ENCODE assay signal across 10 cellular contexts in the genomic region with DNA sequence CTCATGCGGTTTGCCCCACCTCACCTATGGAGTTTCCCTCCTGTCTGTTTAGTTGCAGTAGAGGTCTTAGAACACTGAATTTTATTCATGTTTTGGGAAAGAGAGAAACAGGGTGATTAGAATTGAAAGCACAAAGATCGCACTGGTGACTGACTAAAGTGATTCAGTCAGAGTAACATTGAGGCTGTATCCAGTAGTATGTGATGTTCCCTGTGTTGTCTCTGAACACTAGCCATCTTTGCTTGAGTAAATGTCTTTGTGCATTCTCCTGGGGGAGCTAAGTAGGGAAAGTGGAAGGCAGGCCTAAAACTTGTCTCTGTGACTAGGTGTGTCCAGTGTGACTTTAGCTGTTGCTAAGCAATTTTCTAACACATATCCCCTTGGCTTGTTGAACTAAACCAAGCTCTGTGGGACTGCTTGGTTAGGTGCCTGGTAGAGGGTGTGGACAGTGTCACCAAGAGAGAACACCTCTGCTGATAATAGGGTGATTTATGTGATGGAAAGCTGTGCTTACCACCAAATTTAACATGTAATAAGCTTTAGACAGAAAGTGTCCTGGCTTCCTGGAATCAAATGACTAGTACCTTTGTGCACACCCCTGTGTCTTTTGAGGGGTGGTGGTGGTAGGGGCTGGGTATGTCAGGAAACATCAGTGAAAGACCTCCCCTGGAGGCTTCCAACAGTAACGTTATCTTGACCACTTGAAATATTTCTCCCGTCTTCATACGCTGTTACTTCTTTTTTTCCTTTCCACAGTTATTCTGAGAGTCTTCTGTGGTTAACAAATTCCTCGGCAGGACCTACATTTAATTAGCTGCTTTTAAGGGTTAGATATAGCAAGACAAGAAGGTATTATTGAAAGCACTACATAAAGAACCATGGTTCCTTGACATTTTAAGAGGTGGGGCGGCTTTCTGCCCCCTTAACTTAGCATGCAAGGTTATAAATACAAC. TPM values are rescaled to one million over a fixed set of nuclear protein-coding genes. Genes with fewer than 3 reads are reported as not detected.
DNase-seq lines count a peak whose midpoint lies in the region; ATAC-seq and TF ChIP-seq lines count a peak whose summit lies in the region.
"Had no signal": no experiment of that assay in that cellular context is flagged by ENCODE, and none has a peak within 500 bp of the region (broad histone marks: within the 10 kb centered on the region; RNA-seq: fewer than 3 reads in every experiment).

No MANE protein-coding gene starts in this region.

- no peak for TF ChIP-seq POLR2A in adrenal gland (IDR thresholded peaks at IDR 0.05)

- H3K36me3 Mint-ChIP-seq in naive thymus-derived CD4-positive, alpha-beta T cell = peaks cover 31 to 60% (median 41%) of the 10 kb centered on the region in 5 donors

- intact Hi-C loops in naive thymus-derived CD4-positive, alpha-beta T cell (cut with micrococcal nuclease) = no loop called here
- intact Hi-C loops in adrenal gland (cut with DNase I) = no loop called here

- CTCF ChIA-PET in naive thymus-derived CD4-positive, alpha-beta T cell (lab: Charles Lee) = interaction anchor here (1.2 to 2.2 kb wide), 2 partner anchors 14 kb away, joined by 5 read pairs; no protein-coding TSS in a partner anchor

- H3K4me1 ChIP-seq in BLaER1 treated with 17β-estradiol and CSF1 and Interleukin-3, amounts not matched to agents 10 nM and 100 nM = peaks cover 9 to 27% (median 20%) of the 10 kb centered on the region in 10 experiments; a peak in 19 of 20 replicates
- H3K4me1 ChIP-seq in RWPE2 (ENCODE audit: insufficient read depth, poor library complexity, severe bottlenecking) (peaks cover 16% of the 10 kb centered on the region), adrenal gland (replicated peaks in 1 of 2) (peaks cover 0 to 17% of the 10 kb centered on the region in 2 donors)
- H3K4me1 ChIP-seq in naive thymus-derived CD4-positive, alpha-beta T cell (ENCODE audit: control insufficient read depth in 2 of 2, insufficient read depth in 2 of 2, low read length in 2 of 2) = no peaks in the 10 kb centered on the region

- no peaks in the 10 kb centered on the region for H3K27me3 ChIP-seq in BLaER1 treated with 17β-estradiol and CSF1 and Interleukin-3, amounts not matched to agents 10 nM and 100 nM
- H3K27me3 ChIP-seq in RWPE2 (ENCODE audit: insufficient read depth, poor library complexity, severe bottlenecking) (no peaks in the 10 kb centered on the region), adrenal gland (no peaks in the 10 kb centered on the region)
- H3K27me3 ChIP-seq in naive thymus-derived CD4-positive, alpha-beta T cell (ENCODE audit: control insufficient read depth in 2 of 2, insufficient read depth in 2 of 2, low read length in 2 of 2) = no peaks in the 10 kb centered on the region

- peaks cover 19 to 74% (median 63%) of the 10 kb centered on the region in 7 donors for H3K4me1 Mint-ChIP-seq in naive thymus-derived CD4-positive, alpha-beta T cell

- H3K27ac Mint-ChIP-seq in naive thymus-derived CD4-positive, alpha-beta T cell = peak overlapping the region; percentile 3 to 74 (median 37)
- H3K27ac Mint-ChIP-seq: activated CD8-positive, alpha-beta memory T cell treated with anti-CD3 and anti-CD28 coated beads, Interleukin-2, amount 10 ng/mL, durations not matched to agents 7 days and 5 days had no signal

- ATAC-seq in RWPE2 (ENCODE audit: low read depth) = no peak
- ATAC-seq in esophagus mucosa = peak; percentile 49
- ATAC-seq in naive thymus-derived CD4-positive, alpha-beta T cell = no peak
- ATAC-seq in HG03565 (IDR thresholded peaks at IDR 0.05; ENCODE audit: unreplicated experiment) = no peak
- ATAC-seq: activated CD8-positive, alpha-beta memory T cell treated with anti-CD3 and anti-CD28 coated beads, Interleukin-2, amount 10 ng/mL, durations not matched to agents 7 days and 5 days had no signal

- peaks cover 0 to 60% (median 7%) of the 10 kb centered on the region in 11 experiments; a peak in 9 of 22 replicates for H4K20me1 ChIP-seq in BLaER1 treated with 17β-estradiol and CSF1 and Interleukin-3, amounts not matched to agents 10 nM and 100 nM

- peak overlapping the region in 9 of 11 experiments; percentile 28 to 76 (median 63); a peak in 17 of 22 replicates for H3K4me2 ChIP-seq in BLaER1 treated with 17β-estradiol and CSF1 and Interleukin-3, amounts not matched to agents 10 nM and 100 nM

- H3K27ac ChIP-seq in BLaER1 treated with 17β-estradiol and CSF1 and Interleukin-3, amounts not matched to agents 10 nM and 100 nM = peak overlapping the region in 5 of 11 experiments; percentile 3 to 22 (median 8); a peak in 3 of 22 replicates
- H3K27ac ChIP-seq in RWPE2 (ENCODE audit: poor library complexity, severe bottlenecking) = peak overlapping the region; percentile 36
- no peak overlapping the region for H3K27ac ChIP-seq in naive thymus-derived CD4-positive, alpha-beta T cell (ENCODE audit: low read depth, low read length)
- H3K27ac ChIP-seq in adrenal gland = no peak overlapping the region

- peaks cover 50 to 92% (median 65%) of the 10 kb centered on the region in 11 experiments for H3K36me3 ChIP-seq in BLaER1 treated with 17β-estradiol and CSF1 and Interleukin-3, amounts not matched to agents 10 nM and 100 nM
- H3K36me3 ChIP-seq in RWPE2 (ENCODE audit: low read depth) (peaks cover 62% of the 10 kb centered on the region), adrenal gland (replicated peaks in 1 of 2) (peaks cover 0 to 5% of the 10 kb centered on the region in 2 donors)
- H3K36me3 ChIP-seq in naive thymus-derived CD4-positive, alpha-beta T cell (ENCODE audit: control insufficient read depth in 2 of 3, insufficient read depth in 3 of 3, low read length in 3 of 3) = peaks cover 0 to 14% (median 0%) of the 10 kb centered on the region in 3 experiments

- POLR2A ChIA-PET in naive thymus-derived CD4-positive, alpha-beta T cell (lab: Charles Lee) = no interaction called here

- H3K27me3 Mint-ChIP-seq in naive thymus-derived CD4-positive, alpha-beta T cell = no peaks in the 10 kb centered on the region
- H3K27me3 Mint-ChIP-seq: activated CD8-positive, alpha-beta memory T cell treated with anti-CD3 and anti-CD28 coated beads, Interleukin-2, amount 10 ng/mL, durations not matched to agents 7 days and 5 days had no signal

- peak overlapping the region in 1 of 11 experiments; percentile 19; a peak in 1 of 22 replicates for H3K9ac ChIP-seq in BLaER1 treated with 17β-estradiol and CSF1 and Interleukin-3, amounts not matched to agents 10 nM and 100 nM

- TF ChIP-seq CTCF in RWPE2 (IDR thresholded peaks at IDR 0.05; ENCODE audit: poor library complexity, severe bottlenecking) = no peak
- no peak for TF ChIP-seq CTCF in adrenal gland (IDR thresholded peaks at IDR 0.05)

- H3K9me3 Mint-ChIP-seq in naive thymus-derived CD4-positive, alpha-beta T cell = peaks cover 0 to 5% (median 0%) of the 10 kb centered on the region in 11 donors

- no peak overlapping the region for H3K4me3 Mint-ChIP-seq in naive thymus-derived CD4-positive, alpha-beta T cell
- H3K4me3 Mint-ChIP-seq: activated CD8-positive, alpha-beta memory T cell treated with anti-CD3 and anti-CD28 coated beads, Interleukin-2, amount 10 ng/mL, durations not matched to agents 7 days and 5 days had no signal

- WGBS in adrenal gland, 4 donors = 88 to 93% (median 91%) methylated on average over 7 of the region's 7 CpGs

- peaks cover 20 to 39% (median 36%) of the 10 kb centered on the region in 11 experiments for H3K9me3 ChIP-seq in BLaER1 treated with 17β-estradiol and CSF1 and Interleukin-3, amounts not matched to agents 10 nM and 100 nM (replicated peaks in 1 of 11)
- no peaks in the 10 kb centered on the region for H3K9me3 ChIP-seq in RWPE2 (ENCODE audit: severe bottlenecking)
- H3K9me3 ChIP-seq in naive thymus-derived CD4-positive, alpha-beta T cell (ENCODE audit: control insufficient read depth in 2 of 3, low read length in 3 of 3) = no peaks in the 10 kb centered on the region
- H3K9me3 ChIP-seq in adrenal gland (replicated peaks in 1 of 3) = no peaks in the 10 kb centered on the region

- DNase-seq in RWPE2 (ENCODE audit: low spot score) (no peak), NCI-H1436 treated with DMSO at 0.1 percent for 48 hours (lab: John Stamatoyannopoulos, UW) (no peak), adrenal gland (no peak), inferior parietal cortex (ENCODE audit: extremely low spot score) (no peak)
- no peak for DNase-seq in naive thymus-derived CD4-positive, alpha-beta T cell
- DNase-seq: activated CD8-positive, alpha-beta memory T cell treated with anti-CD3 and anti-CD28 coated beads, Interleukin-2, amount 10 ng/mL, durations not matched to agents 7 days and 5 days; SW 1271 had no signal

- no peak overlapping the region for H3K4me3 ChIP-seq in BLaER1 treated with 17β-estradiol and CSF1 and Interleukin-3, amounts not matched to agents 10 nM and 100 nM
- H3K4me3 ChIP-seq in RWPE2 (ENCODE audit: severe bottlenecking) (no peak overlapping the region), adrenal gland (no peak overlapping the region)
- no peak overlapping the region for H3K4me3 ChIP-seq in naive thymus-derived CD4-positive, alpha-beta T cell (ENCODE audit: low read length)

RNA-seq across cellular contexts. Expression of a gene that starts 34.3 kb away (rescaled TPM):
- total RNA-seq in esophagus mucosa (87.8 TPM), adrenal gland (100 to 1,000 TPM in 4 of 8 donors, 10 to 100 TPM in 4; 83.8 to 174 (median 106) TPM)
- total RNA-seq in naive thymus-derived CD4-positive, alpha-beta T cell = 100 to 1,000 TPM in 2 of 5 experiments, 10 to 100 TPM in 3; 69.5 to 134 (median 92.4) TPM
- 100 to 1,000 TPM; 128 to 135 TPM for polyA plus RNA-seq in naive thymus-derived CD4-positive, alpha-beta T cell
- polyA plus RNA-seq in adrenal gland = 100 to 1,000 TPM in 1 of 3 donors, 10 to 100 TPM in 2; 62.4 to 195 (median 73.5) TPM
